Comparison of ENCODE assay signal across 14 cellular contexts in genomic region chr11:67435031-67435726, GRCh38. TPM values are rescaled to one million over a fixed set of nuclear protein-coding genes. Genes with fewer than 3 reads are reported as not detected.
A peak's percentile ranks its signal among the peaks of the same experiment; 100 is the strongest.
DNase-seq lines count a peak whose midpoint lies in the region; TF ChIP-seq lines count a peak whose summit lies in the region.
"Had no signal": no experiment of that assay in that cellular context is flagged by ENCODE, and none has a peak within 500 bp of the region (broad histone marks: within the 10 kb centered on the region; RNA-seq: fewer than 3 reads in every experiment).

No MANE protein-coding gene starts in this region.

- peaks cover 55% of the 10 kb centered on the region for H4K20me1 ChIP-seq in Loucy (ENCODE audit: insufficient read depth, low read length, poor library complexity, severe bottlenecking)

- TF ChIP-seq CTCF in Loucy (conservative IDR thresholded peaks at IDR 0.05; ENCODE audit: low read length) (no peak), osteocyte (IDR thresholded peaks at IDR 0.05) (no peak)

- peaks cover 20% of the 10 kb centered on the region; the same call in 1 of the 2 replicates for H3K36me3 ChIP-seq in Loucy (ENCODE audit: insufficient read depth, low read length)

- no peak overlapping the region for H2AFZ ChIP-seq in Loucy (ENCODE audit: low read length)
- H2AFZ ChIP-seq: PC-9 had no signal

- intact Hi-C loops in cardiac septum (cut with DNase I) = no loop called here

- H3K9me3 ChIP-seq in Loucy (ENCODE audit: insufficient read depth, low read depth, low read length) = no peaks in the 10 kb centered on the region

- no peak for DNase-seq in activated CD4-positive, alpha-beta T cell treated with anti-CD3 and anti-CD28 coated beads, Interleukin-2, amount 10 ng/mL, durations not matched to agents 7 days and 5 days
- no peak for DNase-seq in activated CD4-positive, alpha-beta T cell treated with anti-CD3 and anti-CD28 coated beads for 4 hours
- peak; percentile 56 for DNase-seq in activated naive CD8-positive, alpha-beta T cell treated with anti-CD3 and anti-CD28 coated beads for 36 hours
- DNase-seq in osteocyte (ENCODE audit: extremely low spot score, unreplicated experiment) = no peak
- no peak for DNase-seq in putamen (ENCODE audit: low spot score)
- no peak for DNase-seq in cardiac septum (ENCODE audit: low spot score)
- DNase-seq: ACHN, NCI-H2029 had no signal

- peaks cover 98% of the 10 kb centered on the region for H3K79me2 ChIP-seq in Loucy (ENCODE audit: insufficient read depth, low read length)

- H3K27me3 ChIP-seq in Loucy (ENCODE audit: insufficient read depth, low read length, poor library complexity, severe bottlenecking) = no peaks in the 10 kb centered on the region

- peak overlapping the region; percentile 100 for H3K4me3 ChIP-seq in Loucy (ENCODE audit: low read length, poor library complexity, severe bottlenecking)
- H3K4me3 ChIP-seq in skin epidermis = peak overlapping the region in 4 of 7 experiments; percentile 26 to 48 (median 38)
- H3K4me3 ChIP-seq: PC-9 had no signal

- 0 out of 2 replicates have a peak, but pooled peaks cover 4% of the 10 kb centered on the region for H3F3A ChIP-seq in Loucy (ENCODE audit: low read depth)

- CTCF ChIA-PET in activated CD4-positive, alpha-beta T cell treated with anti-CD3 and anti-CD28 coated beads, Interleukin-2, amount 10 ng/mL, durations not matched to agents 7 days and 5 days (lab: Charles Lee) = interaction anchor here (0.7 to 2.1 kb wide), 4 partner anchors 22 to 37 kb away, joined by 3 to 5 read pairs (median 3); partner anchors contain the start of gene TBC1D10C

- H3K36me3 Mint-ChIP-seq in activated CD4-positive, alpha-beta T cell treated with anti-CD3 and anti-CD28 coated beads, Interleukin-2, amount 10 ng/mL, durations not matched to agents 7 days and 5 days (ENCODE audit: low read depth) = peaks cover 68% of the 10 kb centered on the region
- peaks cover 45% of the 10 kb centered on the region for H3K36me3 Mint-ChIP-seq in activated naive CD8-positive, alpha-beta T cell treated with anti-CD3 and anti-CD28 coated beads for 36 hours
- H3K36me3 Mint-ChIP-seq in osteocyte (ENCODE audit: unreplicated experiment) = peaks cover 15% of the 10 kb centered on the region

- peak overlapping the region; percentile 100 for H3K9ac ChIP-seq in Loucy (ENCODE audit: low read depth, low read length, poor library complexity, severe bottlenecking)

- POLR2A ChIA-PET in activated CD4-positive, alpha-beta T cell treated with anti-CD3 and anti-CD28 coated beads, Interleukin-2, amount 10 ng/mL, durations not matched to agents 7 days and 5 days (lab: Charles Lee) = no interaction called here

- peak overlapping the region; percentile 77 for H3K27ac Mint-ChIP-seq in activated CD4-positive, alpha-beta T cell treated with anti-CD3 and anti-CD28 coated beads, Interleukin-2, amount 10 ng/mL, durations not matched to agents 7 days and 5 days
- H3K27ac Mint-ChIP-seq in activated naive CD8-positive, alpha-beta T cell treated with anti-CD3 and anti-CD28 coated beads for 36 hours = peak overlapping the region; percentile 93
- H3K27ac Mint-ChIP-seq in osteocyte (ENCODE audit: unreplicated experiment) = no peak overlapping the region

- H3K27ac ChIP-seq in skin epidermis = peak overlapping the region in 13 of 21 experiments; percentile 14 to 97 (median 80)
- H3K27ac ChIP-seq: PC-9, VCaP had no signal

- H3K4me1 Mint-ChIP-seq in activated CD4-positive, alpha-beta T cell treated with anti-CD3 and anti-CD28 coated beads, Interleukin-2, amount 10 ng/mL, durations not matched to agents 7 days and 5 days = peaks cover 61% of the 10 kb centered on the region
- H3K4me1 Mint-ChIP-seq in activated naive CD8-positive, alpha-beta T cell treated with anti-CD3 and anti-CD28 coated beads for 36 hours = peaks cover 39% of the 10 kb centered on the region
- peaks cover 19% of the 10 kb centered on the region for H3K4me1 Mint-ChIP-seq in osteocyte (ENCODE audit: unreplicated experiment)

- peaks cover 53% of the 10 kb centered on the region for H3K4me1 ChIP-seq in Loucy (ENCODE audit: insufficient read depth, low read length, poor library complexity, severe bottlenecking)

- H3K4me3 Mint-ChIP-seq in activated CD4-positive, alpha-beta T cell treated with anti-CD3 and anti-CD28 coated beads, Interleukin-2, amount 10 ng/mL, durations not matched to agents 7 days and 5 days = peak overlapping the region; percentile 98
- peak overlapping the region; percentile 91 for H3K4me3 Mint-ChIP-seq in activated naive CD8-positive, alpha-beta T cell treated with anti-CD3 and anti-CD28 coated beads for 36 hours
- H3K4me3 Mint-ChIP-seq in osteocyte (ENCODE audit: unreplicated experiment) = no peak overlapping the region

- peak overlapping the region; percentile 96 for H3K4me2 ChIP-seq in Loucy (ENCODE audit: low read depth, low read length, poor library complexity, severe bottlenecking)
- H3K4me2 ChIP-seq: PC-9 had no signal

- H3K9me3 Mint-ChIP-seq in activated CD4-positive, alpha-beta T cell treated with anti-CD3 and anti-CD28 coated beads, Interleukin-2, amount 10 ng/mL, durations not matched to agents 7 days and 5 days = no peaks in the 10 kb centered on the region
- H3K9me3 Mint-ChIP-seq in activated naive CD8-positive, alpha-beta T cell treated with anti-CD3 and anti-CD28 coated beads for 36 hours = no peaks in the 10 kb centered on the region
- H3K9me3 Mint-ChIP-seq in osteocyte (ENCODE audit: unreplicated experiment) = no peaks in the 10 kb centered on the region
- H3K9me3 Mint-ChIP-seq: brain had no signal

- no peaks in the 10 kb centered on the region for H3K9me2 ChIP-seq in Loucy (replicated peaks; ENCODE audit: low read depth, low read length)

- no peaks in the 10 kb centered on the region for H3K27me3 Mint-ChIP-seq in activated CD4-positive, alpha-beta T cell treated with anti-CD3 and anti-CD28 coated beads, Interleukin-2, amount 10 ng/mL, durations not matched to agents 7 days and 5 days
- H3K27me3 Mint-ChIP-seq in activated naive CD8-positive, alpha-beta T cell treated with anti-CD3 and anti-CD28 coated beads for 36 hours = no peaks in the 10 kb centered on the region
- no peaks in the 10 kb centered on the region for H3K27me3 Mint-ChIP-seq in osteocyte (ENCODE audit: unreplicated experiment)

RNA-seq across cellular contexts. Expression of gene PTPRCAP, which starts 2.3 kb away (rescaled TPM):
- total RNA-seq in activated CD4-positive, alpha-beta T cell treated with anti-CD3 and anti-CD28 coated beads, Interleukin-2, amount 10 ng/mL, durations not matched to agents 7 days and 5 days = 100 to 1,000 TPM; 328 to 389 TPM
- 100 to 1,000 TPM; 110 to 117 TPM for total RNA-seq in activated naive CD8-positive, alpha-beta T cell treated with anti-CD3 and anti-CD28 coated beads for 36 hours
- 0.89 and 1.2 TPM in 2 replicates for total RNA-seq in osteocyte
- 0.40 TPM for total RNA-seq in cardiac septum

RNA-seq across cellular contexts. Expression of gene RPS6KB2, which starts 6.9 kb away (rescaled TPM):
- 10 to 100 TPM; 57.5 to 68.1 TPM for total RNA-seq in activated CD4-positive, alpha-beta T cell treated with anti-CD3 and anti-CD28 coated beads, Interleukin-2, amount 10 ng/mL, durations not matched to agents 7 days and 5 days
- total RNA-seq in activated naive CD8-positive, alpha-beta T cell treated with anti-CD3 and anti-CD28 coated beads for 36 hours = 10 to 100 TPM; 64.9 to 67.7 TPM
- total RNA-seq in osteocyte = 42.7 and 49.5 TPM in 2 replicates
- 23.2 TPM for total RNA-seq in cardiac septum

RNA-seq across cellular contexts. Expression of gene CORO1B, which starts 8.1 kb away (rescaled TPM):
- 100 to 1,000 TPM; 191 to 252 TPM for total RNA-seq in activated CD4-positive, alpha-beta T cell treated with anti-CD3 and anti-CD28 coated beads, Interleukin-2, amount 10 ng/mL, durations not matched to agents 7 days and 5 days
- 100 to 1,000 TPM; 293 to 310 TPM for total RNA-seq in activated naive CD8-positive, alpha-beta T cell treated with anti-CD3 and anti-CD28 coated beads for 36 hours
- 114 and 116 TPM in 2 replicates for total RNA-seq in osteocyte
- 21.6 TPM for total RNA-seq in cardiac septum

RNA-seq across cellular contexts. Expression of gene GPR152, which starts 17.4 kb away (rescaled TPM):
- total RNA-seq in activated CD4-positive, alpha-beta T cell treated with anti-CD3 and anti-CD28 coated beads, Interleukin-2, amount 10 ng/mL, durations not matched to agents 7 days and 5 days = not detected
- total RNA-seq in activated naive CD8-positive, alpha-beta T cell treated with anti-CD3 and anti-CD28 coated beads for 36 hours = not detected
- not detected in 2 replicates for total RNA-seq in osteocyte
- not detected for total RNA-seq in cardiac septum
- total RNA-seq: kidney epithelial cell, PC-9 had no signal

RNA-seq across cellular contexts. Expression of gene CARNS1, which starts 19.7 kb away (rescaled TPM):
- total RNA-seq in activated CD4-positive, alpha-beta T cell treated with anti-CD3 and anti-CD28 coated beads, Interleukin-2, amount 10 ng/mL, durations not matched to agents 7 days and 5 days = 1 to 10 TPM; 1.2 to 1.9 TPM
- 1 to 10 TPM; 3.1 to 3.7 TPM for total RNA-seq in activated naive CD8-positive, alpha-beta T cell treated with anti-CD3 and anti-CD28 coated beads for 36 hours
- total RNA-seq in osteocyte (0.24 and 0.27 TPM in 2 replicates), cardiac septum (22.2 TPM)

Comparison
In these comparisons a context has a peak if more than half of its experiments do, and no peak if none do; other contexts are left out.
1. RNA of gene PTPRCAP, which starts 2.3 kb away (total RNA-seq): 328 to 389 TPM in activated CD4-positive, alpha-beta T cell treated with anti-CD3 and anti-CD28 coated beads, Interleukin-2, amount 10 ng/mL, durations not matched to agents 7 days and 5 days and 110 to 117 TPM in activated naive CD8-positive, alpha-beta T cell treated with anti-CD3 and anti-CD28 coated beads for 36 hours; 0.89 to 1.2 TPM in osteocyte and 0.40 TPM in cardiac septum (single experiment); every median in the first group is over 10 times any median in the second.